8 cellular contexts compared by ENCODE assay signal in the genomic region with DNA sequence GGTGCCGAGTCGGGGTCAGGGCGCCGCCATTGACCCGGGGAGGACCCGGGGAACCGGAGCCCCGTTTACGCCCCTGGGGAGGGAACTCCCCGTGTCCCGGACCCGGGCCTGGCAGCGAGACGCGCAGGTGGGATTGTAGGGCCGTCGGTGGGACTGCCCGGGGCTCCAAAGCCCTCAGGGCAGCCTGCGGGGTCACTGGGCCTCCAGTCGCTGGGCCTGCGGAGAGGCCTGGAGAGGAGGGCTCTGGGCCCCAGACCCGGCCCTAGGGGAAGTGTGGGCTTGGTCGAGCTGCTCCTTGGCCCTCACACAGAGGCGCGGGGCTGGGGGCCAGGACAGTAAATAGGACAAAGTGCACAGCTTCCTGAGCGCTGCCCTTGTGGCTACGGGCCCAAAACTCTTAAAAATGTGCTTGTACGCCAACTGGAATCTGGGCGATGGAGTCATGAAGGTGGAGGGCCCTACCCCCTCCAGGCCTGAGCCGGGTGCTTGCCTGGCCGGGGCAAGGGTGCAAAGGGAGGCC. TPM values are rescaled to one million over a fixed set of nuclear protein-coding genes. Genes with fewer than 3 reads are reported as not detected.
DNase-seq lines count a peak whose midpoint lies in the region; ATAC-seq and TF ChIP-seq lines count a peak whose summit lies in the region.

No MANE protein-coding gene starts in this region.

- peaks cover 3 to 14% of the 10 kb centered on the region in 2 donors for H3K4me1 Mint-ChIP-seq in immature natural killer cell

- POLR2A ChIA-PET in HEK293 (lab: Yijun Ruan, JAX) = no interaction called here

- no peak for ATAC-seq in HG03097 (IDR thresholded peaks at IDR 0.05; ENCODE audit: low FRiP score, unreplicated experiment)
- no peak for ATAC-seq in GM19455 (IDR thresholded peaks at IDR 0.05; ENCODE audit: unreplicated experiment)

- peak overlapping the region; percentile 51 to 74 (median 62) for H3K4me3 Mint-ChIP-seq in immature natural killer cell

- DNase-seq in ascending aorta (ENCODE audit: low spot score in 2 of 2) = no peak
- no peak for DNase-seq in immature natural killer cell
- peak; percentile 36 for DNase-seq in testis
- DNase-seq in NCI-H2081 treated with DMSO at 0.1 percent for 48 hours (lab: John Stamatoyannopoulos, UW) = no peak
- DNase-seq in NCI-H1092 treated with DMSO at 0.1 percent for 48 hours (lab: John Stamatoyannopoulos, UW) = no peak

- H3K36me3 ChIP-seq in HEK293 (ENCODE audit: control insufficient read depth in 2 of 2, insufficient read depth in 1 of 2, low read length in 2 of 2) (no peaks in the 10 kb centered on the region), ascending aorta (no peaks in the 10 kb centered on the region), testis (ENCODE audit: low read depth, missing control alignments) (no peaks in the 10 kb centered on the region)

- no peak overlapping the region for H3K27ac Mint-ChIP-seq in immature natural killer cell

- H3K4me3 ChIP-seq in HEK293 (ENCODE audit: low read depth, low read length) (no peak overlapping the region), ascending aorta (peak overlapping the region; percentile 60 to 87), testis (peak overlapping the region; percentile 60 to 62)

- no peaks in the 10 kb centered on the region for H3K9me3 Mint-ChIP-seq in immature natural killer cell

- no peaks in the 10 kb centered on the region for H3K27me3 ChIP-seq in ascending aorta
- no peaks in the 10 kb centered on the region for H3K27me3 ChIP-seq in testis

- H3K27me3 Mint-ChIP-seq in immature natural killer cell (ENCODE audit: low read depth in 3 of 3) = peaks cover 0 to 21% (median 6%) of the 10 kb centered on the region in 3 donors

- H3K27ac ChIP-seq in HEK293 (ENCODE audit: extremely low read depth, low read depth, low read length) (peak overlapping the region; percentile 56; the same call in 1 of the 2 replicates), ascending aorta (peak overlapping the region in 1 of 2 donors; percentile 57), testis (peak overlapping the region; percentile 12 to 71)

- intact Hi-C loops in ascending aorta (cut with DNase I) (loop anchor here (10.0 kb wide), 1 partner anchor 128 kb away; a partner anchor contains a TSS), testis (cut with DNase I; ENCODE audit: low total_unique reads) (no loop called here)

- H3K36me3 Mint-ChIP-seq in immature natural killer cell = no peaks in the 10 kb centered on the region

- CTCF ChIA-PET in HEK293 (lab: Yijun Ruan, JAX) = no interaction called here

- 29 to 49% methylated on average over 12 to 26 of the region's 31 CpGs for WGBS in testis, 2 donors

- no peak for TF ChIP-seq POLR2A in testis (IDR thresholded peaks at IDR 0.05)

- H3K4me1 ChIP-seq in HEK293 (ENCODE audit: control insufficient read depth, insufficient read depth, low read length) (no peaks in the 10 kb centered on the region; the same call in 1 of the 2 replicates), ascending aorta (no peaks in the 10 kb centered on the region), testis (peaks cover 13% of the 10 kb centered on the region)

- no peaks in the 10 kb centered on the region for H3K9me3 ChIP-seq in HEK293 (ENCODE audit: control insufficient read depth, insufficient read depth, low read depth, low read length)
- no peaks in the 10 kb centered on the region for H3K9me3 ChIP-seq in ascending aorta
- H3K9me3 ChIP-seq in testis = no peaks in the 10 kb centered on the region

- TF ChIP-seq CTCF in HEK293 (tag by site-specific recombination; IDR thresholded peaks at IDR 0.05) (no peak), ascending aorta (IDR thresholded peaks at IDR 0.05) (no peak), testis (IDR thresholded peaks at IDR 0.05) (no peak)

TF ChIP-seq in HEK293, 187 proteins besides CTCF, POLR2A, EP300 and RAD21 (continues in another document):
- no peak for TF ChIP-seq SETDB1 (IDR thresholded peaks at IDR 0.05; ENCODE audit: insufficient read length, low read length)
- no peak for TF ChIP-seq ZNF157 (tag by site-specific recombination; IDR thresholded peaks at IDR 0.05)
- TF ChIP-seq, protein P1, sequence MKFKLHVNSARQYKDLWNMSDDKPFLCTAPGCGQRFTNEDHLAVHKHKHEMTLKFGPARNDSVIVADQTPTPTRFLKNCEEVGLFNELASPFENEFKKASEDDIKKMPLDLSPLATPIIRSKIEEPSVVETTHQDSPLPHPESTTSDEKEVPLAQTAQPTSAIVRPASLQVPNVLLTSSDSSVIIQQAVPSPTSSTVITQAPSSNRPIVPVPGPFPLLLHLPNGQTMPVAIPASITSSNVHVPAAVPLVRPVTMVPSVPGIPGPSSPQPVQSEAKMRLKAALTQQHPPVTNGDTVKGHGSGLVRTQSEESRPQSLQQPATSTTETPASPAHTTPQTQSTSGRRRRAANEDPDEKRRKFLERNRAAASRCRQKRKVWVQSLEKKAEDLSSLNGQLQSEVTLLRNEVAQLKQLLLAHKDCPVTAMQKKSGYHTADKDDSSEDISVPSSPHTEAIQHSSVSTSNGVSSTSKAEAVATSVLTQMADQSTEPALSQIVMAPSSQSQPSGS (tag by site-specific recombination; IDR thresholded peaks at IDR 0.05; ENCODE audit: low read depth) = no peak
- TF ChIP-seq, protein P2, sequence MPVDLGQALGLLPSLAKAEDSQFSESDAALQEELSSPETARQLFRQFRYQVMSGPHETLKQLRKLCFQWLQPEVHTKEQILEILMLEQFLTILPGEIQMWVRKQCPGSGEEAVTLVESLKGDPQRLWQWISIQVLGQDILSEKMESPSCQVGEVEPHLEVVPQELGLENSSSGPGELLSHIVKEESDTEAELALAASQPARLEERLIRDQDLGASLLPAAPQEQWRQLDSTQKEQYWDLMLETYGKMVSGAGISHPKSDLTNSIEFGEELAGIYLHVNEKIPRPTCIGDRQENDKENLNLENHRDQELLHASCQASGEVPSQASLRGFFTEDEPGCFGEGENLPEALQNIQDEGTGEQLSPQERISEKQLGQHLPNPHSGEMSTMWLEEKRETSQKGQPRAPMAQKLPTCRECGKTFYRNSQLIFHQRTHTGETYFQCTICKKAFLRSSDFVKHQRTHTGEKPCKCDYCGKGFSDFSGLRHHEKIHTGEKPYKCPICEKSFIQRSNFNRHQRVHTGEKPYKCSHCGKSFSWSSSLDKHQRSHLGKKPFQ (tag by site-specific recombination; IDR thresholded peaks at IDR 0.05) = no peak
- TF ChIP-seq, protein P3, sequence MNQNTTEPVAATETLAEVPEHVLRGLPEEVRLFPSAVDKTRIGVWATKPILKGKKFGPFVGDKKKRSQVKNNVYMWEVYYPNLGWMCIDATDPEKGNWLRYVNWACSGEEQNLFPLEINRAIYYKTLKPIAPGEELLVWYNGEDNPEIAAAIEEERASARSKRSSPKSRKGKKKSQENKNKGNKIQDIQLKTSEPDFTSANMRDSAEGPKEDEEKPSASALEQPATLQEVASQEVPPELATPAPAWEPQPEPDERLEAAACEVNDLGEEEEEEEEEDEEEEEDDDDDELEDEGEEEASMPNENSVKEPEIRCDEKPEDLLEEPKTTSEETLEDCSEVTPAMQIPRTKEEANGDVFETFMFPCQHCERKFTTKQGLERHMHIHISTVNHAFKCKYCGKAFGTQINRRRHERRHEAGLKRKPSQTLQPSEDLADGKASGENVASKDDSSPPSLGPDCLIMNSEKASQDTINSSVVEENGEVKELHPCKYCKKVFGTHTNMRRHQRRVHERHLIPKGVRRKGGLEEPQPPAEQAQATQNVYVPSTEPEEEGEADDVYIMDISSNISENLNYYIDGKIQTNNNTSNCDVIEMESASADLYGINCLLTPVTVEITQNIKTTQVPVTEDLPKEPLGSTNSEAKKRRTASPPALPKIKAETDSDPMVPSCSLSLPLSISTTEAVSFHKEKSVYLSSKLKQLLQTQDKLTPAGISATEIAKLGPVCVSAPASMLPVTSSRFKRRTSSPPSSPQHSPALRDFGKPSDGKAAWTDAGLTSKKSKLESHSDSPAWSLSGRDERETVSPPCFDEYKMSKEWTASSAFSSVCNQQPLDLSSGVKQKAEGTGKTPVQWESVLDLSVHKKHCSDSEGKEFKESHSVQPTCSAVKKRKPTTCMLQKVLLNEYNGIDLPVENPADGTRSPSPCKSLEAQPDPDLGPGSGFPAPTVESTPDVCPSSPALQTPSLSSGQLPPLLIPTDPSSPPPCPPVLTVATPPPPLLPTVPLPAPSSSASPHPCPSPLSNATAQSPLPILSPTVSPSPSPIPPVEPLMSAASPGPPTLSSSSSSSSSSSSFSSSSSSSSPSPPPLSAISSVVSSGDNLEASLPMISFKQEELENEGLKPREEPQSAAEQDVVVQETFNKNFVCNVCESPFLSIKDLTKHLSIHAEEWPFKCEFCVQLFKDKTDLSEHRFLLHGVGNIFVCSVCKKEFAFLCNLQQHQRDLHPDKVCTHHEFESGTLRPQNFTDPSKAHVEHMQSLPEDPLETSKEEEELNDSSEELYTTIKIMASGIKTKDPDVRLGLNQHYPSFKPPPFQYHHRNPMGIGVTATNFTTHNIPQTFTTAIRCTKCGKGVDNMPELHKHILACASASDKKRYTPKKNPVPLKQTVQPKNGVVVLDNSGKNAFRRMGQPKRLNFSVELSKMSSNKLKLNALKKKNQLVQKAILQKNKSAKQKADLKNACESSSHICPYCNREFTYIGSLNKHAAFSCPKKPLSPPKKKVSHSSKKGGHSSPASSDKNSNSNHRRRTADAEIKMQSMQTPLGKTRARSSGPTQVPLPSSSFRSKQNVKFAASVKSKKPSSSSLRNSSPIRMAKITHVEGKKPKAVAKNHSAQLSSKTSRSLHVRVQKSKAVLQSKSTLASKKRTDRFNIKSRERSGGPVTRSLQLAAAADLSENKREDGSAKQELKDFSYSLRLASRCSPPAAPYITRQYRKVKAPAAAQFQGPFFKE (tag by site-specific recombination; IDR thresholded peaks at IDR 0.05; ENCODE audit: borderline replicate concordance) = no peak
- TF ChIP-seq ZNF571 (tag by site-specific recombination; IDR thresholded peaks at IDR 0.05) = no peak
- TF ChIP-seq ZNF302 (tag by site-specific recombination; IDR thresholded peaks at IDR 0.05; ENCODE audit: low read depth) = no peak
- no peak for TF ChIP-seq TRIM28 (IDR thresholded peaks at IDR 0.05; ENCODE audit: borderline replicate concordance, low read length)
- no peak for TF ChIP-seq ZNF785 (tag by site-specific recombination; IDR thresholded peaks at IDR 0.05)
- TF ChIP-seq, protein P4, sequence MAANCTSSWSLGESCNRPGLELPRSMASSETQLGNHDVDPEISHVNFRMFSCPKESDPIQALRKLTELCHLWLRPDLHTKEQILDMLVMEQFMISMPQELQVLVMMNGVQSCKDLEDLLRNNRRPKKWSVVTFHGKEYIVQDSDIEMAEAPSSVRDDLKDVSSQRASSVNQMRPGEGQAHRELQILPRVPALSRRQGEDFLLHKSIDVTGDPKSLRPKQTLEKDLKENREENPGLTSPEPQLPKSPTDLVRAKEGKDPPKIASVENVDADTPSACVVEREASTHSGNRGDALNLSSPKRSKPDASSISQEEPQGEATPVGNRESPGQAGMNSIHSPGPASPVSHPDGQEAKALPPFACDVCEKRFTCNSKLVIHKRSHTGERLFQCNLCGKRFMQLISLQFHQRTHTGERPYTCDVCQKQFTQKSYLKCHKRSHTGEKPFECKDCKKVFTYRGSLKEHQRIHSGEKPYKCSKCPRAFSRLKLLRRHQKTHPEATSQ (tag by site-specific recombination; IDR thresholded peaks at IDR 0.05) = no peak

RNA-seq across cellular contexts. Expression of a gene that starts 0.7 kb away (rescaled TPM):
- total RNA-seq in ascending aorta (12.2 TPM), testis (10 to 100 TPM; 61.7 to 83.8 TPM)
- polyA plus RNA-seq in immature natural killer cell (under 1 TPM; 0.58 to 0.77 (median 0.71) TPM), testis (ENCODE audit: insufficient read depth, low read depth, low replicate concordance) (32.5 TPM)
